Comparison of ENCODE assay signal across 1 cellular context in genomic region chr1:99552215-99552614, GRCh38.
A peak's percentile ranks its signal among the peaks of the same experiment; 100 is the strongest.
TF ChIP-seq lines count a peak whose summit lies in the region.

No MANE protein-coding gene starts in this region.

TF ChIP-seq in SK-N-SH, 30 proteins besides CTCF, POLR2A, EP300 and RAD21:
- TF ChIP-seq PBX3 (IDR thresholded peaks at IDR 0.05), result peak; percentile 7; the same call in 1 of the 2 replicates
- no peak for TF ChIP-seq EZH2phosphoT487 (IDR thresholded peaks at IDR 0.05; ENCODE audit: borderline replicate concordance, low read depth)
